Comparison of ENCODE assay signal across 1 cellular context in the genomic region with DNA sequence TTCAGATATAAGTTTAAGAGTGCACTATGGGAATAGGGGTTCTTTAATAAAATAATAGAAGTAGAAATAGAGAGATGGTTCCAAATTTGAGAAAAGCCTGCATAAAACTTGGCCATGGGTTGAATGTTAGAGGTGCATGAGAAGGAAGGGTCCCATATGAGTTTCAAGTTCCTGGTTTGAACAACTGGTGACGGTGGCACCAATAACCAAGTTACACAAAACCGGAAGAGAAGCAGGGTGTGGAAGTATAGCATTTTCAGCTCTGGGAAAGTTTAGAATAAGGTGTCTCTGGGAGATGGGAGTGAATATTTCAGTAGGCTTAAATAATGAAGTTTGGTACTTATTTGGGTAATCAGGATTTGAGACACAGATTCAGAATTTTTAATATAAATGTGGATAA.
TF ChIP-seq lines count a peak whose summit lies in the region.

No MANE protein-coding gene starts in this region.

TF ChIP-seq in SK-N-SH treated with all-trans-retinoic acid at 6 μM for 48 hours, 23 proteins besides CTCF, POLR2A, EP300 and RAD21 (continued from another document):
- TF ChIP-seq, protein P1, sequence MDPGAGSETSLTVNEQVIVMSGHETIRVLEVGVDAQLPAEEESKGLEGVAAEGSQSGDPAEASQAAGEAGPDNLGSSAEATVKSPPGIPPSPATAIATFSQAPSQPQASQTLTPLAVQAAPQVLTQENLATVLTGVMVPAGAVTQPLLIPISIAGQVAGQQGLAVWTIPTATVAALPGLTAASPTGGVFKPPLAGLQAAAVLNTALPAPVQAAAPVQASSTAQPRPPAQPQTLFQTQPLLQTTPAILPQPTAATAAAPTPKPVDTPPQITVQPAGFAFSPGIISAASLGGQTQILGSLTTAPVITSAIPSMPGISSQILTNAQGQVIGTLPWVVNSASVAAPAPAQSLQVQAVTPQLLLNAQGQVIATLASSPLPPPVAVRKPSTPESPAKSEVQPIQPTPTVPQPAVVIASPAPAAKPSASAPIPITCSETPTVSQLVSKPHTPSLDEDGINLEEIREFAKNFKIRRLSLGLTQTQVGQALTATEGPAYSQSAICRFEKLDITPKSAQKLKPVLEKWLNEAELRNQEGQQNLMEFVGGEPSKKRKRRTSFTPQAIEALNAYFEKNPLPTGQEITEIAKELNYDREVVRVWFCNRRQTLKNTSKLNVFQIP (CRISPR knock-in tag; IDR thresholded peaks at IDR 0.05; ENCODE audit: borderline replicate concordance, low read depth): no peak
- TF ChIP-seq ZNF8 (CRISPR knock-in tag; IDR thresholded peaks at IDR 0.05) (no peak), ESRRG (CRISPR knock-in tag; IDR thresholded peaks at IDR 0.05) (no peak), GLIS3 (CRISPR knock-in tag; IDR thresholded peaks at IDR 0.05) (no peak), BACH2 (CRISPR knock-in tag; IDR thresholded peaks at IDR 0.05; ENCODE audit: borderline replicate concordance) (no peak), ISL1 (CRISPR knock-in tag; IDR thresholded peaks at IDR 0.05) (no peak), SNAI2 (CRISPR knock-in tag; IDR thresholded peaks at IDR 0.05) (no peak)
- TF ChIP-seq, protein P2, sequence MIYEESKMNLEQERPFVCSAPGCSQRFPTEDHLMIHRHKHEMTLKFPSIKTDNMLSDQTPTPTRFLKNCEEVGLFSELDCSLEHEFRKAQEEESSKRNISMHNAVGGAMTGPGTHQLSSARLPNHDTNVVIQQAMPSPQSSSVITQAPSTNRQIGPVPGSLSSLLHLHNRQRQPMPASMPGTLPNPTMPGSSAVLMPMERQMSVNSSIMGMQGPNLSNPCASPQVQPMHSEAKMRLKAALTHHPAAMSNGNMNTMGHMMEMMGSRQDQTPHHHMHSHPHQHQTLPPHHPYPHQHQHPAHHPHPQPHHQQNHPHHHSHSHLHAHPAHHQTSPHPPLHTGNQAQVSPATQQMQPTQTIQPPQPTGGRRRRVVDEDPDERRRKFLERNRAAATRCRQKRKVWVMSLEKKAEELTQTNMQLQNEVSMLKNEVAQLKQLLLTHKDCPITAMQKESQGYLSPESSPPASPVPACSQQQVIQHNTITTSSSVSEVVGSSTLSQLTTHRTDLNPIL (CRISPR knock-in tag; IDR thresholded peaks at IDR 0.05; ENCODE audit: low read depth): no peak
